In the genomic region with DNA sequence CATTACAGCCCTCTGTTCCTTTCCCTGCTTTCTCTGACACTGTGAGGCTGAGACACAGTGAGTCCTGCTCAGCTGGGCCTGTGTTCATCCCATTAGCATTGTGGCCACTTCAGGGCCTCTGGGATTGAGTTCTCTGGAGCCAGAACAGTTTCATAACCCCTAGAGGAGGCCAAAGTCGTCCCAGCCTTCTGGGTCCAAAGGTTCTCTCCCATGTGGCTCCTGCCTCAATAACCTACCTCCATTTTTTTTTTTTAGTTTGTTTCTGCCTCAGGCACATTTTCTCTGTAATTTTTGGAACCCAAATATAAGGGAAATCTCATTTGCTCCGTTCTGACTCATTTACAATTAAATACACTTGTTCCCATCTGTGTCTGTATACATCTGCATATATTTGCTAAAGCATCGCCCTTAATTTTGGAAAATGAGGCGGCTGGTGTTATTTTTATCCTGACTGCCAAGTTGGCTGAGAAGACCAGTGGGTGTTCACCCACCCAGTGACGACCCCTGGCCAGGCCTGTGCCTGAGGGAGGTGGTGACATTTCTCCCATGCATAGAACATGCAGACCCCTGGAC, we compare ENCODE assay signal across 8 cellular contexts. TPM values are rescaled to one million over a fixed set of nuclear protein-coding genes. Genes with fewer than 3 reads are reported as not detected.
DNase-seq lines count a peak whose midpoint lies in the region; ATAC-seq and TF ChIP-seq lines count a peak whose summit lies in the region.

No MANE protein-coding gene starts in this region.

- intact Hi-C loops in left ventricle myocardium superior (cut with micrococcal nuclease) = no loop called here

- peak overlapping the region; percentile 84 for H3K27ac Mint-ChIP-seq in progenitor cell of endocrine pancreas

- peak; percentile 31 for DNase-seq in left ventricle myocardium superior
- no peak for DNase-seq in progenitor cell of endocrine pancreas (ENCODE audit: low spot score, unreplicated experiment)
- no peak for DNase-seq in UCSD-AML1 (lab: John Stamatoyannopoulos, UW; ENCODE audit: unreplicated experiment)
- no peak for DNase-seq in putamen (ENCODE audit: low spot score)
- no peak for DNase-seq in ACHN

- ATAC-seq in left ventricle myocardium superior (peak; percentile 70), GM18867 (IDR thresholded peaks at IDR 0.05; ENCODE audit: unreplicated experiment) (no peak)

- in situ Hi-C loops in ACHN (cut with HindIII; ENCODE audit: low pct_ligation_motif_present, low pct_unique_long_range_greater_than_20kb, low sequenced_read_pairs) = no loop called here

- H3K27me3 Mint-ChIP-seq in progenitor cell of endocrine pancreas = no peaks in the 10 kb centered on the region

- H3K36me3 Mint-ChIP-seq in progenitor cell of endocrine pancreas (ENCODE audit: insufficient read depth) = no peaks in the 10 kb centered on the region

- H3K4me1 Mint-ChIP-seq in progenitor cell of endocrine pancreas (ENCODE audit: low read depth) = peaks cover 28% of the 10 kb centered on the region

- no peak overlapping the region for H3K4me3 Mint-ChIP-seq in progenitor cell of endocrine pancreas (ENCODE audit: low read depth)

- H3K9me3 Mint-ChIP-seq in progenitor cell of endocrine pancreas (ENCODE audit: low read depth) = no peaks in the 10 kb centered on the region

- TF ChIP-seq CTCF in C4-2B (conservative IDR thresholded peaks at IDR 0.05) (no peak), VCaP (conservative IDR thresholded peaks at IDR 0.05) (no peak), progenitor cell of endocrine pancreas (IDR thresholded peaks at IDR 0.05; ENCODE audit: unreplicated experiment) (no peak)

- peak overlapping the region; percentile 89 for H3K27ac ChIP-seq in C4-2B
- peak overlapping the region; percentile 93 for H3K27ac ChIP-seq in VCaP

RNA-seq across cellular contexts. Expression of a gene that starts 27.3 kb away (rescaled TPM):
- 296 TPM for total RNA-seq in left ventricle myocardium superior
- 384 and 394 TPM in 2 replicates for total RNA-seq in progenitor cell of endocrine pancreas
